In genomic region chr14:53537421-53538315, GRCh38 we compare ENCODE assay signal across 1 cellular context.
TF ChIP-seq lines count a peak whose summit lies in the region.

No MANE protein-coding gene starts in this region.

TF ChIP-seq in HepG2, 621 proteins besides CTCF, POLR2A, EP300 and RAD21 (continued from another document):
- no peak for TF ChIP-seq MNT (IDR thresholded peaks at IDR 0.05)
